ENCODE assay signal across 12 cellular contexts in the genomic region with DNA sequence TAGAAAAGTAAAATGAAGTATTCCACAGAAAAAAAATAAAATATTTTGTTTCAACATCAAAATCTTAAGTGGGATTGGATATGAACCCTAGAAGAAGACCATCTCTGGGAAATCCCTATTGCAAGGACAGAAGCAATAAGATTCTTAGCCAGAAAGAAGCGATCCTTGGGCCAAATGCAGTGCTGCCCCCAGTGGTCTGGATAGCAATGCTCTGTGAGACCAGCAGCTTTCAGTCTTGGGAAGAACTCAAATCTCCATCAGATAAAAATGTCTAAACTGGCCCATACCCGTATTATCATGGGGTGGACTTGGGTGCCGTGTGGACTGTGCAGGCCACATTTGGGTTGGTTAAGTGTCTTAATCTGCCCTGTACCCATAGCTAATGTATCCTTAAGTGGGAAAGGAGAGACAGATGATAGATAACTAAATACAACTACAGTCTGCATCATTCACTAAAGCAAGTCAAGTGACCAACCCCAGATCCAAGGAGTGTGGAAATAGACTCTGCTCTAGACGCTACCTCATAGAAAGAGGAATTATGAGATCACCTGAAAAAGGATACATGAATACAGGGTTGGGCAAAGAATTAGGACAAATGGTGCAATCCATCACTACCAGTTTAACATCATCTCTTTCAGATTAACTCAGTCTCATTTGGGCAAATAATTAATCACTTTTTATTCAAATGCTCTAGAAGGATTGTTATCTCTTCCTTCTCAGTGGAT. TPM values are rescaled to one million over a fixed set of nuclear protein-coding genes. Genes with fewer than 3 reads are reported as not detected.
DNase-seq lines count a peak whose midpoint lies in the region; FAIRE-seq and TF ChIP-seq lines count a peak whose summit lies in the region.
"Had no signal": no experiment of that assay in that cellular context is flagged by ENCODE, and none has a peak within 500 bp of the region (broad histone marks: within the 10 kb centered on the region; RNA-seq: fewer than 3 reads in every experiment).

No MANE protein-coding gene starts in this region.

- peak overlapping the region; percentile 55 for H3K27ac ChIP-seq in AG04450 (ENCODE audit: low read depth, low read length)

- H3K4me1 Mint-ChIP-seq in glutamatergic neuron (ENCODE audit: low read depth, unreplicated experiment), result no peaks in the 10 kb centered on the region
- H3K4me1 Mint-ChIP-seq: natural killer cell had no signal

- H3K36me3 Mint-ChIP-seq in glutamatergic neuron (ENCODE audit: unreplicated experiment), result no peaks in the 10 kb centered on the region
- H3K36me3 Mint-ChIP-seq: natural killer cell had no signal

- no peaks in the 10 kb centered on the region for H3K27me3 ChIP-seq in AG04450 (ENCODE audit: control insufficient read depth, insufficient read depth, low read length)

- FAIRE-seq in GM19239 (lab: Jason Lieb, UNC), result peak; percentile 51

- in situ Hi-C loops in SK-MEL-5 (cut with HindIII; ENCODE audit: low pct_unique_long_range_greater_than_20kb, low sequenced_read_pairs), result no loop called here

- no peak overlapping the region for H3K27ac Mint-ChIP-seq in glutamatergic neuron (ENCODE audit: unreplicated experiment)
- H3K27ac Mint-ChIP-seq: natural killer cell had no signal

- H3K9me3 ChIP-seq in AG04450 (ENCODE audit: control insufficient read depth, insufficient read depth, low read length), result no peaks in the 10 kb centered on the region

- H3K9me3 Mint-ChIP-seq in glutamatergic neuron (ENCODE audit: unreplicated experiment), result no peaks in the 10 kb centered on the region
- H3K9me3 Mint-ChIP-seq: natural killer cell had no signal

- CTCF ChIA-PET in AG04450 (lab: Charles Lee), result interaction anchor here (1.3 to 2.0 kb wide), 3 partner anchors 11 to 89 kb away, joined by 5 to 6 read pairs (median 5); no protein-coding TSS in a partner anchor

- no peak overlapping the region for H3K4me3 Mint-ChIP-seq in glutamatergic neuron (ENCODE audit: unreplicated experiment)
- H3K4me3 Mint-ChIP-seq: natural killer cell had no signal

- TF ChIP-seq CTCF in AG04450 (IDR thresholded peaks at IDR 0.05; ENCODE audit: low read depth, low read length) (peak; percentile 63), glutamatergic neuron (IDR thresholded peaks at IDR 0.05; ENCODE audit: partially characterized antibody, unreplicated experiment) (peak; percentile 56)

- POLR2A ChIA-PET in AG04450 (lab: Yijun Ruan, JAX), result interaction anchor here (1.2 kb wide), 1 partner anchor 39 kb away, joined by 6 read pairs; the partner anchor contains the start of gene SNAP25

- no peak overlapping the region for H3K4me3 ChIP-seq in AG04450 (ENCODE audit: low read depth, low read length)

- peaks cover 3% of the 10 kb centered on the region for H3K27me3 Mint-ChIP-seq in glutamatergic neuron (ENCODE audit: unreplicated experiment)

- DNase-seq in AG04450 (ENCODE audit: low read depth, low spot score) (no peak), GM19239 (ENCODE audit: insufficient read length, low spot score) (no peak), SK-MEL-5 (ENCODE audit: low read depth, low spot score) (peak; percentile 60), glutamatergic neuron (peak; percentile 40), NCI-H774 (lab: John Stamatoyannopoulos, UW) (no peak), mucosa of gallbladder (ENCODE audit: low spot score) (no peak), NCI-H1105 treated with DMSO at 0.1 percent for 48 hours (lab: John Stamatoyannopoulos, UW) (no peak)
- DNase-seq in central memory CD4-positive, alpha-beta T cell, result no peak
- DNase-seq: activated effector memory CD4-positive, alpha-beta T cell treated with Interleukin-2 at 50 U/mL for 16 hours; GDM1; GOT3; natural killer cell had no signal

RNA-seq across cellular contexts. Expression of gene SNAP25, which starts 38.9 kb away (rescaled TPM):
- 5.3 and 6.6 TPM in 2 replicates for polyA plus RNA-seq in AG04450 (2011; rRNA removed)
- polyA minus RNA-seq in AG04450 (2011; rRNA and poly(A)+ RNA removed), result 3.1 and 8.3 TPM in 2 replicates
- total RNA-seq in SK-MEL-5 (2014; rRNA removed; shearing (Covaris generic)), result 0.05 TPM in 1 of 2 replicates, not detected in the other
- polyA plus RNA-seq in SK-MEL-5 (2015; cell fraction: cytosol; rRNA removed), result not detected in 2 replicates
- polyA plus RNA-seq in SK-MEL-5 (2015; cell fraction: nucleus; rRNA removed), result 0.33 and 0.37 TPM in 2 replicates
- total RNA-seq in glutamatergic neuron (ENCODE audit: unreplicated experiment) (61.0 TPM), mucosa of gallbladder (4.3 TPM)
- total RNA-seq: natural killer cell had no signal

Comparison
In these comparisons a context has a peak if more than half of its experiments do, and no peak if none do; other contexts are left out.
1. DNase-seq: peak in SK-MEL-5 (single experiment) and glutamatergic neuron (single experiment); none in AG04450 (single experiment), GM19239 (single experiment), NCI-H774 (single experiment), mucosa of gallbladder (single experiment), NCI-H1105 treated with DMSO at 0.1 percent for 48 hours (single experiment) and central memory CD4-positive, alpha-beta T cell (single experiment).
2. RNA of gene SNAP25, which starts 38.9 kb away (total RNA-seq): 61.0 TPM in glutamatergic neuron (single experiment); 4.3 TPM in mucosa of gallbladder (single experiment) and 0.05 TPM in SK-MEL-5; every median in the first group is over 10 times any median in the second.